9 cellular contexts compared by ENCODE assay signal in the genomic region with DNA sequence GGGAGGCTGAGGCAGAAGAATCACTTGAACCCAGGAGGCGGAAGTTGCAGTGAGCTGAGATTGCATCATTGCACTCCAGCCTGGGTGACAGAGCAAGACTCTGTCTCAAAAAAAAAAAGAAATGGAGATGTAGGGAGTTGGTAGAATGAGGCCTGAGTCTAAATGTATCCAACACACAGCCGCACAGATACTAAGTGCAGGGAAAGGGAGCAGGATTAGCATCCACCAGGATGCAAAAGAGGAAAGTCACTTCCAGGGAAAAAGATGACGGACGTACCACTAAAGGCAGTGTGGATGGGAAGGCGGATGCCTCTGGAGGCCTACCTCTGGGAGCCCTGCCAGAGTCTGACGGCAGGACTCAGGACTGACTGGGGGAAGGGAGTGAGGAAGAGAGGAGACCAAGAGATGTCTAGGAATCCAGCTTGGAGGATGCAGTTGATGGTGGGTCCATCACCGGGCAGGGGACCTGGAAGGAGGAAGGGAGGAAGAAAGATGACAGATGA. TPM values are rescaled to one million over a fixed set of nuclear protein-coding genes. Genes with fewer than 3 reads are reported as not detected.
DNase-seq lines count a peak whose midpoint lies in the region; ATAC-seq and TF ChIP-seq lines count a peak whose summit lies in the region.
"Had no signal": no experiment of that assay in that cellular context is flagged by ENCODE, and none has a peak within 500 bp of the region (broad histone marks: within the 10 kb centered on the region; RNA-seq: fewer than 3 reads in every experiment).

No MANE protein-coding gene starts in this region.

- no peaks in the 10 kb centered on the region for H3K27me3 ChIP-seq in right atrium auricular region

- peak; percentile 65 for DNase-seq in Right ventricle myocardium superior
- no peak for DNase-seq in right atrium auricular region (ENCODE audit: low spot score)
- no peak for DNase-seq in C1 segment of cervical spinal cord (lab: John Stamatoyannopoulos, UW)
- DNase-seq in HuH-7 (ENCODE audit: low spot score): no peak
- DNase-seq: activated naive CD4-positive, alpha-beta T cell; HCEC 1CT; NCI-H345; stimulated activated CD4-positive, alpha-beta T cell treated with anti-CD3 and anti-CD28 coated beads, Interleukin-2, amount 100 ng/mL, for 48 hours had no signal

- no peaks in the 10 kb centered on the region for H3K4me1 ChIP-seq in right atrium auricular region

- H3K4me3 ChIP-seq in right atrium auricular region: no peak overlapping the region

- peaks cover 3% of the 10 kb centered on the region for H3K36me3 ChIP-seq in right atrium auricular region

- H3K27ac ChIP-seq in right atrium auricular region: no peak overlapping the region
- H3K27ac ChIP-seq: epithelial cell of prostate had no signal

- no peak for TF ChIP-seq CTCF in right atrium auricular region (IDR thresholded peaks at IDR 0.05)

- ATAC-seq in Right ventricle myocardium superior (ENCODE audit: poor library complexity): peak; percentile 71

- intact Hi-C loops in Right ventricle myocardium superior (cut with DNase I): loop anchor here (10.0 kb wide), 1 partner anchor 515 kb away; no protein-coding TSS in a partner anchor

- no peaks in the 10 kb centered on the region for H3K9me3 ChIP-seq in right atrium auricular region

RNA-seq across cellular contexts. Expression of gene FAM98C, which starts 6.8 kb away (rescaled TPM):
- total RNA-seq in Right ventricle myocardium superior (10.5 TPM), right atrium auricular region (10 to 100 TPM; 11.9 to 19.8 TPM)

RNA-seq across cellular contexts. Expression of gene RASGRP4, which starts 16.3 kb away (rescaled TPM):
- total RNA-seq in Right ventricle myocardium superior (1.8 TPM), right atrium auricular region (1 to 10 TPM; 1.1 to 2.9 TPM)

RNA-seq across cellular contexts. Expression of gene SPRED3, which starts 21.2 kb away (rescaled TPM):
- total RNA-seq in Right ventricle myocardium superior: 0.40 TPM
- under 1 TPM; 0.56 to 0.67 TPM for total RNA-seq in right atrium auricular region

RNA-seq across cellular contexts. Expression of gene GGN, which starts 21.8 kb away (rescaled TPM):
- total RNA-seq in Right ventricle myocardium superior (0.27 TPM), right atrium auricular region (1 to 10 TPM in 1 of 2 donors, under 1 TPM in 1; 0.37 to 1.3 TPM)

RNA-seq across cellular contexts. Expression of gene RYR1, which starts 23.8 kb away (rescaled TPM):
- 0.73 TPM for total RNA-seq in Right ventricle myocardium superior
- total RNA-seq in right atrium auricular region: 1 to 10 TPM in 1 of 2 donors, under 1 TPM in 1; 0.33 to 1.7 TPM
